In the genomic region with DNA sequence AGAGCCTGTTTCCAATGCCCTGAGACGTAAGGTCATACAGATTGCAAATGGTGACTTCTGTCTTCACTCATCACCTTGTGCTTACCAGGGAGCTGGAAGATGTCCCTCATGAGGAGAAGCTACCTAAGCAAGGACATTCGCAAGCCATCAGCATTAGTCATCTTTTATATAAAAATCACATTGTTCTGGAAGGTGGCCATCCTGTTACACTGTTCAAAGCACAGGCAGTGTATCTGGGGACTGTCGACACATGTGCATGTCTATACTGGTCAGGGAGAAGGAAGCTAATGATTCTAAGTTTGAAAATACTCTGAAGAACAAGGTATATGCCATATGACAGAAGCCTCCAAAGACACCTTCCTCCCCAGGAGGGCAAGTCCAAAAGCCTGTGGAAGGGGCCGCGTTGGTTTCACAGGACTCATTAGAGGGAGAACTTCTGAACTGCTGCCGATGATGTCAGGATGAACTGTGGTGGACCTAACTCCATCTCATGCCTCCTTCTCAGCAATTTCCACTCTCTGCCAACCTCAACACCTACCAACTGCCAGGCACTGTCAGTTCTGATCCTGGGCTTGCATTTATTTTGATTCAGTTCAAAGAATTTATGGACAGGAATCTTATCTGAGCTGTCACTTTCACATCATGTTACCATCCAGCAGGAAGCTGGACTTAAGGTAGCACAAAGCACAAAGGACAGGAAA, we compare ENCODE assay signal across 27 cellular contexts. TPM values are rescaled to one million over a fixed set of nuclear protein-coding genes. Genes with fewer than 3 reads are reported as not detected.
"Had no signal": no experiment of that assay in that cellular context is flagged by ENCODE, and none has a peak within 500 bp of the region (broad histone marks: within the 10 kb centered on the region; RNA-seq: fewer than 3 reads in every experiment).

No MANE protein-coding gene starts in this region.

- H3K36me3 ChIP-seq: cardiac muscle cell, SJCRH30 had no signal

- H3K4me3 ChIP-seq: cardiac muscle cell, SJCRH30 had no signal

- H3K9ac ChIP-seq: KMS-11, SK-N-SH had no signal

- H3K4me2 ChIP-seq: KMS-11, SK-N-SH had no signal

- FAIRE-seq: astrocyte had no signal

- ATAC-seq: activated CD8-positive, alpha-beta memory T cell treated with anti-CD3 and anti-CD28 coated beads, Interleukin-2, amount 10 ng/mL, durations not matched to agents 7 days and 5 days; Panc1; WTC11 had no signal

- H3K4me1 ChIP-seq: SJCRH30 had no signal

- H3K27ac ChIP-seq: cardiac muscle cell, KMS-11, SJCRH30 had no signal

- H3K9me3 ChIP-seq: SJCRH30, SK-N-SH had no signal

- DNase-seq: activated CD4-positive, alpha-beta T cell treated with anti-CD3 and anti-CD28 coated beads for 48 hours; activated CD4-positive, alpha-beta T cell treated with anti-CD3 and anti-CD28 coated beads, Interleukin-2, amount 50 U/mL, for 4 hours; activated CD4-positive, CD25-positive, alpha-beta regulatory T cell treated with anti-CD3 and anti-CD28 coated beads, Interleukin-2, amount 50 U/mL, for 72 hours; activated CD8-positive, alpha-beta memory T cell treated with anti-CD3 and anti-CD28 coated beads, Interleukin-2, amount 10 ng/mL, durations not matched to agents 7 days and 5 days; activated effector memory CD4-positive, alpha-beta T cell treated with Interleukin-2 at 50 U/mL for 16 hours; activated naive CD4-positive, alpha-beta T cell; activated T-cell treated with anti-CD3 and anti-CD28 coated beads, Interleukin-2, amount 50 U/mL, for 24 hours; amniotic stem cell; NCI-H1048; NCI-H146; NCI-H187 treated with DMSO at 0.1 percent for 48 hours; NCI-H2171; NCI-H226; NCI-H526 treated with DMSO at 0.1 percent for 48 hours; NCI-H82; Right ventricle myocardium superior; RPMI8226; SJCRH30 had no signal

RNA-seq across cellular contexts. Expression of gene DNER, which starts 39.4 kb away (rescaled TPM):
- total RNA-seq: activated CD8-positive, alpha-beta memory T cell treated with anti-CD3 and anti-CD28 coated beads, Interleukin-2, amount 10 ng/mL, durations not matched to agents 7 days and 5 days; activated T-helper 1 cell treated with anti-CD3 and anti-CD28 coated beads, Interleukin-12 subunit alpha, Interleukin-12 subunit beta, Interleukin-2, Interleukin-4 antibody, amounts not matched to agents 30 ng/mL and 10 ng/mL and 1 ng/mL, durations not matched to agents 14 hours and 24 hours and 36 hours; cardiac muscle cell; OCI-LY7; T-helper 1 cell treated with Interleukin-12 subunit alpha and Interleukin-12 subunit beta and Interleukin-4 antibody, amounts not matched to agents 30 ng/mL and 1 ng/mL, for 36 hours had no signal
- polyA plus RNA-seq: cardiac muscle cell had no signal
